1 cellular context compared by ENCODE assay signal in genomic region chr15:88992216-88992615, GRCh38.
TF ChIP-seq lines count a peak whose summit lies in the region.

No MANE protein-coding gene starts in this region.

TF ChIP-seq in K562, 482 proteins besides CTCF, POLR2A, EP300 and RAD21:
- TF ChIP-seq, protein P1, sequence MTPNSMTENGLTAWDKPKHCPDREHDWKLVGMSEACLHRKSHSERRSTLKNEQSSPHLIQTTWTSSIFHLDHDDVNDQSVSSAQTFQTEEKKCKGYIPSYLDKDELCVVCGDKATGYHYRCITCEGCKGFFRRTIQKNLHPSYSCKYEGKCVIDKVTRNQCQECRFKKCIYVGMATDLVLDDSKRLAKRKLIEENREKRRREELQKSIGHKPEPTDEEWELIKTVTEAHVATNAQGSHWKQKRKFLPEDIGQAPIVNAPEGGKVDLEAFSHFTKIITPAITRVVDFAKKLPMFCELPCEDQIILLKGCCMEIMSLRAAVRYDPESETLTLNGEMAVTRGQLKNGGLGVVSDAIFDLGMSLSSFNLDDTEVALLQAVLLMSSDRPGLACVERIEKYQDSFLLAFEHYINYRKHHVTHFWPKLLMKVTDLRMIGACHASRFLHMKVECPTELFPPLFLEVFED (CRISPR knock-in tag; conservative IDR thresholded peaks at IDR 0.05), result no peak
- no peak for TF ChIP-seq FOXJ2 (tag; IDR thresholded peaks at IDR 0.05)
